ENCODE assay signal across 8 cellular contexts in genomic region chr6:38715016-38715809, GRCh38. TPM values are rescaled to one million over a fixed set of nuclear protein-coding genes. Genes with fewer than 3 reads are reported as not detected.
DNase-seq lines count a peak whose midpoint lies in the region; ATAC-seq and TF ChIP-seq lines count a peak whose summit lies in the region.

DNAH8 (plus strand) TSS chr6:38715311; CDS start chr6:38722810, 7,499 bp downstream.

- H3K4me1 Mint-ChIP-seq in natural killer cell treated with Interleukin-12 subunit alpha and Interleukin-12 subunit beta and Interleukin-15 and Interleukin-18, amount 100 ng/mL, for 72 hours (ENCODE audit: low read depth in 2 of 2), result peaks cover 25 to 31% of the 10 kb centered on the region in 2 donors

- H2AFZ ChIP-seq in OCI-LY1 (ENCODE audit: low read length), result no peak within 1 kb of the TSS

- H3K79me2 ChIP-seq in OCI-LY1 (ENCODE audit: insufficient read depth, low read length), result no peaks in the 10 kb centered on the region

- H3K9me3 ChIP-seq in BE2C (no peaks in the 10 kb centered on the region), OCI-LY1 (ENCODE audit: low read length) (no peaks in the 10 kb centered on the region)
- no peaks in the 10 kb centered on the region for H3K9me3 ChIP-seq in effector memory CD4-positive, alpha-beta T cell (ENCODE audit: control insufficient read depth, low read length)

- peak; percentile 65 to 81 for ATAC-seq in natural killer cell treated with Interleukin-12 subunit alpha and Interleukin-12 subunit beta and Interleukin-15 and Interleukin-18, amount 100 ng/mL, for 72 hours
- ATAC-seq in GM21576 (IDR thresholded peaks at IDR 0.05; ENCODE audit: unreplicated experiment) (no peak), GM18511 (IDR thresholded peaks at IDR 0.05; ENCODE audit: unreplicated experiment) (no peak), GM18909 (IDR thresholded peaks at IDR 0.05; ENCODE audit: poor library complexity, unreplicated experiment) (no peak)

- peak within 1 kb of the TSS; percentile 88 for H3K27ac Mint-ChIP-seq in natural killer cell treated with Interleukin-12 subunit alpha and Interleukin-12 subunit beta and Interleukin-15 and Interleukin-18, amount 100 ng/mL, for 72 hours

- peak within 1 kb of the TSS; percentile 8; the same call in 1 of the 2 replicates for H3K4me2 ChIP-seq in OCI-LY1 (ENCODE audit: low read length)

- peaks cover 6% of the 10 kb centered on the region for H3K36me3 Mint-ChIP-seq in natural killer cell treated with Interleukin-12 subunit alpha and Interleukin-12 subunit beta and Interleukin-15 and Interleukin-18, amount 100 ng/mL, for 72 hours

- no peaks in the 10 kb centered on the region for H3K36me3 ChIP-seq in BE2C
- H3K36me3 ChIP-seq in OCI-LY1 (ENCODE audit: insufficient read depth, low read length), result no peaks in the 10 kb centered on the region
- H3K36me3 ChIP-seq in effector memory CD4-positive, alpha-beta T cell (ENCODE audit: control insufficient read depth, insufficient read depth, low read length), result no peaks in the 10 kb centered on the region

- peaks cover 17% of the 10 kb centered on the region in 2 donors for H3K27me3 Mint-ChIP-seq in natural killer cell treated with Interleukin-12 subunit alpha and Interleukin-12 subunit beta and Interleukin-15 and Interleukin-18, amount 100 ng/mL, for 72 hours

- peaks cover 3% of the 10 kb centered on the region for H3K9me3 Mint-ChIP-seq in natural killer cell treated with Interleukin-12 subunit alpha and Interleukin-12 subunit beta and Interleukin-15 and Interleukin-18, amount 100 ng/mL, for 72 hours

- TF ChIP-seq CTCF in BE2C (IDR thresholded peaks at IDR 0.05; ENCODE audit: low read depth, low read length), result no peak
- no peak for TF ChIP-seq CTCF in OCI-LY1 (IDR thresholded peaks at IDR 0.05; ENCODE audit: low read length)

- peak; percentile 14 for DNase-seq in BE2C
- no peak for DNase-seq in effector memory CD4-positive, alpha-beta T cell
- DNase-seq in natural killer cell treated with Interleukin-12 subunit alpha and Interleukin-12 subunit beta and Interleukin-15 and Interleukin-18, amount 100 ng/mL, for 72 hours (ENCODE audit: low spot score), result no peak
- no peak for DNase-seq in NCI-H82 treated with DMSO at 0.1 percent for 48 hours (lab: John Stamatoyannopoulos, UW; ENCODE audit: unreplicated experiment)

- no peak within 1 kb of the TSS for H3K9ac ChIP-seq in OCI-LY1 (ENCODE audit: low read length)

- peaks cover 14% of the 10 kb centered on the region for H3K4me1 ChIP-seq in BE2C
- peaks cover 6% of the 10 kb centered on the region for H3K4me1 ChIP-seq in OCI-LY1 (ENCODE audit: insufficient read depth, low read length, severe bottlenecking)
- peaks cover 11% of the 10 kb centered on the region for H3K4me1 ChIP-seq in effector memory CD4-positive, alpha-beta T cell (ENCODE audit: control insufficient read depth, insufficient read depth, low read length, poor library complexity, severe bottlenecking)

- no peaks in the 10 kb centered on the region for H4K20me1 ChIP-seq in OCI-LY1 (ENCODE audit: insufficient read depth, low read length)

- H3K9me2 ChIP-seq in OCI-LY1 (ENCODE audit: low read depth, low read length), result no peaks in the 10 kb centered on the region

- no peak within 1 kb of the TSS for H3K27ac ChIP-seq in OCI-LY1 (ENCODE audit: low read depth, low read length, poor library complexity, severe bottlenecking)
- H3K27ac ChIP-seq in effector memory CD4-positive, alpha-beta T cell (ENCODE audit: insufficient read depth, low read length, poor library complexity, severe bottlenecking), result no peak within 1 kb of the TSS

- H3K27me3 ChIP-seq in BE2C (no peaks in the 10 kb centered on the region), OCI-LY1 (ENCODE audit: insufficient read depth, low read length) (no peaks in the 10 kb centered on the region)
- H3K27me3 ChIP-seq in effector memory CD4-positive, alpha-beta T cell (replicated peaks; ENCODE audit: control insufficient read depth, insufficient read depth, low read length, poor library complexity, severe bottlenecking), result peaks cover 8% of the 10 kb centered on the region

- no peaks in the 10 kb centered on the region for H3F3A ChIP-seq in OCI-LY1 (ENCODE audit: insufficient read depth, low read length)

- peak within 1 kb of the TSS; percentile 41 for H3K4me3 ChIP-seq in BE2C (ENCODE audit: low read depth, low read length)
- H3K4me3 ChIP-seq in OCI-LY1 (ENCODE audit: low read depth, low read length, poor library complexity, severe bottlenecking), result no peak within 1 kb of the TSS
- H3K4me3 ChIP-seq in effector memory CD4-positive, alpha-beta T cell (ENCODE audit: insufficient read depth, low read depth, low read length, poor library complexity, severe bottlenecking), result peak within 1 kb of the TSS; percentile 48

- H3K4me3 Mint-ChIP-seq in natural killer cell treated with Interleukin-12 subunit alpha and Interleukin-12 subunit beta and Interleukin-15 and Interleukin-18, amount 100 ng/mL, for 72 hours, result peak within 1 kb of the TSS; percentile 72

RNA-seq across cellular contexts. Expression of gene DNAH8, which starts in this region (rescaled TPM):
- polyA plus RNA-seq in BE2C (2012; ENCODE audit: insufficient read depth, insufficient read length, low read depth), result not detected
- under 1 TPM; 0.12 to 0.22 TPM for total RNA-seq in natural killer cell treated with Interleukin-12 subunit alpha and Interleukin-12 subunit beta and Interleukin-15 and Interleukin-18, amount 100 ng/mL, for 72 hours

Comparison
In these comparisons a context has a peak if more than half of its experiments do, and no peak if none do; other contexts are left out.
1. Peak in ATAC-seq in natural killer cell treated with Interleukin-12 subunit alpha and Interleukin-12 subunit beta and Interleukin-15 and Interleukin-18, amount 100 ng/mL, for 72 hours; RNA of the gene not detected or under 1 TPM.